1 cellular context compared by ENCODE assay signal in genomic region chr4:29153642-29154041, GRCh38.
TF ChIP-seq lines count a peak whose summit lies in the region.

No MANE protein-coding gene starts in this region.

TF ChIP-seq in WTC11, 78 proteins besides CTCF, POLR2A, EP300 and RAD21 (continued from another document):
- TF ChIP-seq IRF1 (CRISPR knock-in tag; IDR thresholded peaks at IDR 0.05) (no peak), GTF2I (CRISPR knock-in tag; conservative IDR thresholded peaks at IDR 0.05) (no peak)
TF ChIP-seq in WTC11: peak in this region for 0.
